In the genomic region with DNA sequence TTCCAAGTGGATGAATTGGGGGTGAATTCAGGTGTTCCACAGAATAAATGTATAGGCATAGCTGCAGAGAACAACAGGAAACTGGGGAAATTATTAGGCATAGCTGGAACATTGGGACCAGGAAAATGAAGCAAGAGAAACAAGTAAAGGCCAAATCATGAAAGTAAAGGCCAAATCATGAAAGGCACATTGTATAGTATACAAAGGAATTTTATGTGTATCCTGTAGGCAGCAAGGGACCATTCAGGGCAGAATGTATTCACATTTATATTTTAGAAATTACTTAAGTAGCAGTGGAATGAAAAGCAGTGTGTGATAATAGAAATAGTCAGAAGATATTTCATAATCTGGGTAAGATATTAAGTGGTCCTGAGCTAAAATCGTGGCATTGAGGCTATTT, we compare ENCODE assay signal across 13 cellular contexts.
DNase-seq lines count a peak whose midpoint lies in the region; TF ChIP-seq lines count a peak whose summit lies in the region.
"Had no signal": no experiment of that assay in that cellular context is flagged by ENCODE, and none has a peak within 500 bp of the region (broad histone marks: within the 10 kb centered on the region; RNA-seq: fewer than 3 reads in every experiment).

No MANE protein-coding gene starts in this region.

- H3K9ac ChIP-seq in MM.1S (ENCODE audit: low read length) = no peak overlapping the region
- H3K9ac ChIP-seq: SK-N-SH had no signal

- H3K27me3 ChIP-seq in MM.1S (replicated peaks; ENCODE audit: insufficient read depth, low read length) (peaks cover 15% of the 10 kb centered on the region), spleen (replicated peaks in 1 of 7) (no peaks in the 10 kb centered on the region), ascending aorta (no peaks in the 10 kb centered on the region), thyroid gland (no peaks in the 10 kb centered on the region)

- intact Hi-C loops in activated naive CD4-positive, alpha-beta T cell treated with anti-CD3 and anti-CD28 coated beads for 36 hours (cut with micrococcal nuclease) = loop anchor here (10.0 kb wide), 1 partner anchor 800 kb away; no protein-coding TSS in a partner anchor
- intact Hi-C loops in spleen (cut with DNase I; ENCODE audit: low total_unique reads) (no loop called here), ascending aorta (cut with DNase I) (no loop called here), thyroid gland (cut with DNase I) (no loop called here)

- H4K20me1 ChIP-seq in MM.1S (ENCODE audit: insufficient read depth, low read length) = no peaks in the 10 kb centered on the region

- no peak for DNase-seq in activated naive CD4-positive, alpha-beta T cell treated with anti-CD3 and anti-CD28 coated beads for 36 hours
- no peak for DNase-seq in activated naive CD4-positive, alpha-beta T cell (lab: John Stamatoyannopoulos, UW)
- DNase-seq in MM.1S = no peak
- DNase-seq in spleen = no peak
- DNase-seq in osteocyte (ENCODE audit: extremely low spot score, unreplicated experiment) = no peak
- DNase-seq in ascending aorta (ENCODE audit: low spot score in 2 of 2) = no peak
- no peak for DNase-seq in thyroid gland
- DNase-seq: CD4-positive, alpha-beta memory T cell; HFFc6; NCI-H146; NCI-H2227 treated with DMSO at 0.1 percent for 48 hours; SK-N-SH had no signal

- peaks cover 11% of the 10 kb centered on the region for H3K36me3 Mint-ChIP-seq in activated naive CD4-positive, alpha-beta T cell treated with anti-CD3 and anti-CD28 coated beads for 36 hours (ENCODE audit: low read depth)
- peaks cover 23% of the 10 kb centered on the region for H3K36me3 Mint-ChIP-seq in activated naive CD8-positive, alpha-beta T cell
- peaks cover 1% of the 10 kb centered on the region for H3K36me3 Mint-ChIP-seq in osteocyte (ENCODE audit: unreplicated experiment)

- WGBS in spleen, 5 donors = 46 to 80% (median 67%) methylated on average over 1 of the region's 1 CpG
- 87 to 90% methylated on average over 1 of the region's 1 CpG for WGBS in thyroid gland, 2 donors

- H3K9me3 Mint-ChIP-seq in activated naive CD4-positive, alpha-beta T cell treated with anti-CD3 and anti-CD28 coated beads for 36 hours = no peaks in the 10 kb centered on the region
- no peaks in the 10 kb centered on the region for H3K9me3 Mint-ChIP-seq in activated naive CD8-positive, alpha-beta T cell (ENCODE audit: low read depth)
- no peaks in the 10 kb centered on the region for H3K9me3 Mint-ChIP-seq in osteocyte (ENCODE audit: unreplicated experiment)
- H3K9me3 Mint-ChIP-seq: CD4-positive, alpha-beta memory T cell; HFFc6 had no signal

- peaks cover 7% of the 10 kb centered on the region; the same call in 1 of the 2 replicates for H3F3A ChIP-seq in MM.1S (ENCODE audit: insufficient read depth, low read length)

- CTCF ChIA-PET in activated naive CD4-positive, alpha-beta T cell treated with anti-CD3 and anti-CD28 coated beads for 36 hours (lab: Charles Lee) = interaction anchor here (0.9 kb wide), 1 partner anchor 215 kb away, joined by 3 read pairs; no protein-coding TSS in a partner anchor

- peaks cover 27% of the 10 kb centered on the region for H3K4me1 ChIP-seq in MM.1S (ENCODE audit: low read length)
- peaks cover 7 to 95% (median 47%) of the 10 kb centered on the region in 6 donors for H3K4me1 ChIP-seq in spleen
- no peaks in the 10 kb centered on the region for H3K4me1 ChIP-seq in ascending aorta
- H3K4me1 ChIP-seq in thyroid gland = no peaks in the 10 kb centered on the region

- no peak for TF ChIP-seq POLR2A in spleen (IDR thresholded peaks at IDR 0.05)
- no peak for TF ChIP-seq POLR2A in thyroid gland (IDR thresholded peaks at IDR 0.05)

- no peaks in the 10 kb centered on the region for H3K9me2 ChIP-seq in MM.1S (replicated peaks; ENCODE audit: insufficient read depth, low read length)
- H3K9me2 ChIP-seq: SK-N-SH had no signal

- TF ChIP-seq CTCF in MM.1S (IDR thresholded peaks at IDR 0.05; ENCODE audit: low read length) (no peak), spleen (IDR thresholded peaks at IDR 0.05 in 8 of 11, conservative IDR thresholded peaks at IDR 0.05 in 3 of 11) (no peak), osteocyte (IDR thresholded peaks at IDR 0.05) (no peak), ascending aorta (IDR thresholded peaks at IDR 0.05) (no peak), thyroid gland (IDR thresholded peaks at IDR 0.05) (no peak)

- H3K27ac Mint-ChIP-seq in activated naive CD4-positive, alpha-beta T cell treated with anti-CD3 and anti-CD28 coated beads for 36 hours = peak overlapping the region; percentile 74
- peak overlapping the region; percentile 90 for H3K27ac Mint-ChIP-seq in activated naive CD8-positive, alpha-beta T cell
- H3K27ac Mint-ChIP-seq in osteocyte (ENCODE audit: unreplicated experiment) = no peak overlapping the region
- H3K27ac Mint-ChIP-seq: CD4-positive, alpha-beta memory T cell; HFFc6 had no signal

- H3K9me3 ChIP-seq in MM.1S (replicated peaks; ENCODE audit: insufficient read depth, low read length) (no peaks in the 10 kb centered on the region), spleen (no peaks in the 10 kb centered on the region), ascending aorta (no peaks in the 10 kb centered on the region), thyroid gland (no peaks in the 10 kb centered on the region)

- H3K4me3 ChIP-seq in MM.1S (ENCODE audit: low read length) (no peak overlapping the region), spleen (no peak overlapping the region), ascending aorta (no peak overlapping the region), thyroid gland (replicated peaks in 1 of 3) (no peak overlapping the region)

- no peaks in the 10 kb centered on the region for H3K27me3 Mint-ChIP-seq in activated naive CD4-positive, alpha-beta T cell treated with anti-CD3 and anti-CD28 coated beads for 36 hours (ENCODE audit: low read depth)
- H3K27me3 Mint-ChIP-seq in activated naive CD8-positive, alpha-beta T cell = no peaks in the 10 kb centered on the region
- no peaks in the 10 kb centered on the region for H3K27me3 Mint-ChIP-seq in osteocyte (ENCODE audit: unreplicated experiment)
- H3K27me3 Mint-ChIP-seq: CD4-positive, alpha-beta memory T cell had no signal

- H3K4me1 Mint-ChIP-seq in activated naive CD4-positive, alpha-beta T cell treated with anti-CD3 and anti-CD28 coated beads for 36 hours (ENCODE audit: low read depth) = peaks cover 74% of the 10 kb centered on the region
- H3K4me1 Mint-ChIP-seq in activated naive CD8-positive, alpha-beta T cell (ENCODE audit: low read depth) = peaks cover 81% of the 10 kb centered on the region
- peaks cover 47% of the 10 kb centered on the region for H3K4me1 Mint-ChIP-seq in osteocyte (ENCODE audit: unreplicated experiment)

- H3K36me3 ChIP-seq in MM.1S (replicated peaks; ENCODE audit: insufficient read depth, low read length) (no peaks in the 10 kb centered on the region), spleen (no peaks in the 10 kb centered on the region), ascending aorta (no peaks in the 10 kb centered on the region), thyroid gland (no peaks in the 10 kb centered on the region)

- no peak overlapping the region for H3K27ac ChIP-seq in MM.1S (ENCODE audit: low read length)
- H3K27ac ChIP-seq in spleen = peak overlapping the region in 7 of 8 donors; percentile 29 to 82 (median 56)
- H3K27ac ChIP-seq in ascending aorta = no peak overlapping the region
- no peak overlapping the region for H3K27ac ChIP-seq in thyroid gland

- H3K79me2 ChIP-seq in MM.1S (ENCODE audit: low read length) = no peaks in the 10 kb centered on the region; the same call in none of the 2 replicates

- no peak overlapping the region for H3K4me3 Mint-ChIP-seq in activated naive CD4-positive, alpha-beta T cell treated with anti-CD3 and anti-CD28 coated beads for 36 hours
- H3K4me3 Mint-ChIP-seq in activated naive CD8-positive, alpha-beta T cell = no peak overlapping the region
- no peak overlapping the region for H3K4me3 Mint-ChIP-seq in osteocyte (ENCODE audit: unreplicated experiment)
- H3K4me3 Mint-ChIP-seq: CD4-positive, alpha-beta memory T cell; HFFc6 had no signal

- H3K4me2 ChIP-seq in MM.1S (ENCODE audit: low read depth, low read length) = peak overlapping the region; percentile 3; the same call in 1 of the 2 replicates
- H3K4me2 ChIP-seq: SK-N-SH had no signal

- no peak overlapping the region for H2AFZ ChIP-seq in MM.1S (ENCODE audit: low read length)

Comparison
In these comparisons a context has a peak if more than half of its experiments do, and no peak if none do; other contexts are left out.
1. H3K27ac ChIP-seq: peak in spleen (7 of 8); none in MM.1S (single experiment), ascending aorta (0 of 2) and thyroid gland (0 of 3).